ENCODE assay signal across 39 cellular contexts in the genomic region with DNA sequence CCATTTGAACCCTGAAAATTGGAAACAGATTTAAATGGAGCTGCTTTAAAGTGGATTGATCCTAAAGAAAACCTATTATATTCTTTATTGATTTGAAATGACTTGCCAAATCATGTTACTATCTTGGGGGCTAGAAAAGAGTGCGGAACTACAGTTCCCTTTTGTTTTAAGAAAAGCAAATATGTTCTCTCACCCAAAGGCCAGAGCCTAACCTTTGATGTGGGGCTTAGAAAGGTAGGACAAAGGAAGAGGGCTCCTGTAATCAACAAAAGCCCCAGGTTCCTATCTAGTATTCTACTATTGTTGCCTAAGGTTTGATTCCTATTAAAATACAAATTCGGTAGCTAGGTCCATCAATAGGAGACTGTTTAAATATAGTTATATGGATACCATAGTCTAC.
"Had no signal": no experiment of that assay in that cellular context is flagged by ENCODE, and none has a peak within 500 bp of the region (broad histone marks: within the 10 kb centered on the region; RNA-seq: fewer than 3 reads in every experiment).

No MANE protein-coding gene starts in this region.

- H3K36me3 Mint-ChIP-seq: activated CD4-positive, alpha-beta memory T cell treated with anti-CD3 and anti-CD28 coated beads for 36 hours; activated naive CD8-positive, alpha-beta T cell; activated naive CD8-positive, alpha-beta T cell treated with anti-CD3 and anti-CD28 coated beads, Interleukin-2, amount 10 ng/mL, durations not matched to agents 7 days and 5 days; brain had no signal

- H3K27ac ChIP-seq: ascending aorta, cardiac muscle cell, VCaP had no signal

- H3K4me3 Mint-ChIP-seq: activated B cell treated with CpG ODN at 0.5 μM for 24 hours; activated CD4-positive, alpha-beta memory T cell treated with anti-CD3 and anti-CD28 coated beads for 36 hours; activated CD4-positive, alpha-beta T cell treated with anti-CD3 and anti-CD28 coated beads, Interleukin-2, amount 10 ng/mL, durations not matched to agents 24 days and 14 days; activated CD8-positive, alpha-beta T cell treated with anti-CD3 and anti-CD28 coated beads for 36 hours; activated naive CD4-positive, alpha-beta T cell treated with anti-CD3 and anti-CD28 coated beads for 36 hours; activated naive CD4-positive, alpha-beta T cell treated with anti-CD3 and anti-CD28 coated beads, Interleukin-2, amount 50 U/mL, for 24 hours; activated naive CD8-positive, alpha-beta T cell; activated naive CD8-positive, alpha-beta T cell treated with anti-CD3 and anti-CD28 coated beads, Interleukin-2, amount 10 ng/mL, durations not matched to agents 7 days and 5 days; activated naive CD8-positive, alpha-beta T cell treated with anti-CD3 and anti-CD28 coated beads, Interleukin-2, amount 50 U/mL, for 24 hours; activated T-cell treated with anti-CD3 and anti-CD28 coated beads, Interleukin-2, amount 50 U/mL, for 4 hours; activated T-cell treated with anti-CD3 and anti-CD28 coated beads, Interleukin-2, amount 50 U/mL, for 72 hours; activated T-helper 1 cell treated with anti-CD3 and anti-CD28 coated beads, Interleukin-12 subunit alpha, Interleukin-12 subunit beta, Interleukin-2, Interleukin-4 antibody, amounts not matched to agents 30 ng/mL and 10 ng/mL and 1 ng/mL, durations not matched to agents 14 hours and 24 hours and 36 hours; activated T-helper 17 cell treated with anti-CD3 and anti-CD28 coated beads, Interleukin-2, amount 50 U/mL, for 72 hours; central memory CD8-positive, alpha-beta T cell; T-helper 1 cell treated with Interleukin-12 subunit alpha and Interleukin-12 subunit beta and Interleukin-4 antibody, amounts not matched to agents 30 μg/mL and 1 μg/mL, for 36 hours; T-helper 2 cell treated with Interferon-gamma antibody and Interleukin-4, amounts not matched to agents 5 μg/mL and 100 μg/mL, for 36 hours had no signal

- H3K4me3 ChIP-seq: ascending aorta, cardiac muscle cell had no signal

- FAIRE-seq: bronchial epithelial cell, TTC549 had no signal

- DNase-seq: activated B cell treated with CpG ODN at 0.5 μM for 24 hours; activated CD4-positive, alpha-beta memory T cell treated with anti-CD3 and anti-CD28 coated beads for 36 hours; activated CD4-positive, alpha-beta T cell treated with anti-CD3 and anti-CD28 coated beads for 4 hours; activated CD4-positive, alpha-beta T cell treated with anti-CD3 and anti-CD28 coated beads, Interleukin-2, amount 10 ng/mL, durations not matched to agents 24 days and 14 days; activated CD4-positive, alpha-beta T cell treated with anti-CD3 and anti-CD28 coated beads, Interleukin-2, amount 50 U/mL, for 1 hour; activated CD4-positive, alpha-beta T cell treated with anti-CD3 and anti-CD28 coated beads, Interleukin-2, amount 50 U/mL, for 4 hours; activated CD4-positive, CD25-positive, alpha-beta regulatory T cell treated with anti-CD3 and anti-CD28 coated beads, Interleukin-2, amount 50 U/mL, for 72 hours; activated CD8-positive, alpha-beta memory T cell treated with anti-CD3 and anti-CD28 coated beads, Interleukin-2, amount 50 U/mL, for 4 hours; activated CD8-positive, alpha-beta T cell treated with anti-CD3 and anti-CD28 coated beads for 36 hours; activated effector memory CD4-positive, alpha-beta T cell treated with anti-CD3 and anti-CD28 coated beads, Interleukin-2, amount 50 U/mL, for 16 hours; activated gamma-delta T cell treated with Interleukin-2 at 50 U/mL for 16 hours; activated naive CD4-positive, alpha-beta T cell; activated naive CD4-positive, alpha-beta T cell treated with anti-CD3 and anti-CD28 coated beads for 36 hours; activated naive CD8-positive, alpha-beta T cell treated with anti-CD3 and anti-CD28 coated beads, Interleukin-2, amount 10 ng/mL, durations not matched to agents 7 days and 5 days; activated naive CD8-positive, alpha-beta T cell treated with anti-CD3 and anti-CD28 coated beads, Interleukin-2, amount 50 U/mL, for 24 hours; activated T-cell treated with anti-CD3 and anti-CD28 coated beads for 4 hours; activated T-cell treated with anti-CD3 and anti-CD28 coated beads, Interleukin-2, amount 50 U/mL, for 1 hour; activated T-cell treated with anti-CD3 and anti-CD28 coated beads, Interleukin-2, amount 50 U/mL, for 4 hours; activated T-cell treated with anti-CD3 and anti-CD28 coated beads, Interleukin-2, amount 50 U/mL, for 72 hours; amygdala; anterior cingulate cortex; caudate nucleus; cerebellar nuclear complex; T-helper 1 cell; T-helper 2 cell; T-helper 9 cell had no signal

- ATAC-seq: activated CD8-positive, alpha-beta T cell treated with anti-CD3 and anti-CD28 coated beads for 36 hours; activated naive CD8-positive, alpha-beta T cell treated with anti-CD3 and anti-CD28 coated beads, Interleukin-2, amount 50 U/mL, for 24 hours; activated T-cell treated with anti-CD3 and anti-CD28 coated beads, Interleukin-2, amount 50 U/mL, for 4 hours; activated T-cell treated with anti-CD3 and anti-CD28 coated beads, Interleukin-2, amount 50 U/mL, for 72 hours; activated T-helper 17 cell treated with anti-CD3 and anti-CD28 coated beads, Interleukin-2, amount 50 U/mL, for 72 hours had no signal

- H3K36me3 ChIP-seq: ascending aorta, cardiac muscle cell had no signal

- H3K27ac Mint-ChIP-seq: activated B cell treated with CpG ODN at 0.5 μM for 24 hours; activated CD4-positive, alpha-beta memory T cell treated with anti-CD3 and anti-CD28 coated beads for 36 hours; activated CD4-positive, alpha-beta T cell treated with anti-CD3 and anti-CD28 coated beads, Interleukin-2, amount 10 ng/mL, durations not matched to agents 24 days and 14 days; activated CD8-positive, alpha-beta T cell treated with anti-CD3 and anti-CD28 coated beads for 36 hours; activated naive CD4-positive, alpha-beta T cell treated with anti-CD3 and anti-CD28 coated beads for 36 hours; activated naive CD4-positive, alpha-beta T cell treated with anti-CD3 and anti-CD28 coated beads, Interleukin-2, amount 50 U/mL, for 24 hours; activated naive CD8-positive, alpha-beta T cell; activated naive CD8-positive, alpha-beta T cell treated with anti-CD3 and anti-CD28 coated beads, Interleukin-2, amount 10 ng/mL, durations not matched to agents 7 days and 5 days; activated naive CD8-positive, alpha-beta T cell treated with anti-CD3 and anti-CD28 coated beads, Interleukin-2, amount 50 U/mL, for 24 hours; activated T-cell treated with anti-CD3 and anti-CD28 coated beads, Interleukin-2, amount 50 U/mL, for 72 hours; activated T-helper 1 cell treated with anti-CD3 and anti-CD28 coated beads, Interleukin-12 subunit alpha, Interleukin-12 subunit beta, Interleukin-2, Interleukin-4 antibody, amounts not matched to agents 30 ng/mL and 10 ng/mL and 1 ng/mL, durations not matched to agents 14 hours and 24 hours and 36 hours; activated T-helper 17 cell treated with anti-CD3 and anti-CD28 coated beads, Interleukin-2, amount 50 U/mL, for 72 hours; T-helper 1 cell treated with Interleukin-12 subunit alpha and Interleukin-12 subunit beta and Interleukin-4 antibody, amounts not matched to agents 30 μg/mL and 1 μg/mL, for 36 hours; T-helper 2 cell treated with Interferon-gamma antibody and Interleukin-4, amounts not matched to agents 5 μg/mL and 100 μg/mL, for 36 hours had no signal

- H3K27me3 ChIP-seq: ascending aorta, cardiac muscle cell had no signal

- H3K9me3 Mint-ChIP-seq: activated B cell treated with CpG ODN at 0.5 μM for 24 hours; activated CD4-positive, alpha-beta memory T cell treated with anti-CD3 and anti-CD28 coated beads for 36 hours; activated CD4-positive, alpha-beta T cell treated with anti-CD3 and anti-CD28 coated beads, Interleukin-2, amount 10 ng/mL, durations not matched to agents 24 days and 14 days; activated CD8-positive, alpha-beta T cell treated with anti-CD3 and anti-CD28 coated beads for 36 hours; activated naive CD4-positive, alpha-beta T cell treated with anti-CD3 and anti-CD28 coated beads for 36 hours; activated naive CD4-positive, alpha-beta T cell treated with anti-CD3 and anti-CD28 coated beads, Interleukin-2, amount 50 U/mL, for 24 hours; activated naive CD8-positive, alpha-beta T cell treated with anti-CD3 and anti-CD28 coated beads, Interleukin-2, amount 10 ng/mL, durations not matched to agents 7 days and 5 days; activated naive CD8-positive, alpha-beta T cell treated with anti-CD3 and anti-CD28 coated beads, Interleukin-2, amount 50 U/mL, for 24 hours; activated T-cell treated with anti-CD3 and anti-CD28 coated beads, Interleukin-2, amount 50 U/mL, for 4 hours; activated T-cell treated with anti-CD3 and anti-CD28 coated beads, Interleukin-2, amount 50 U/mL, for 72 hours; activated T-helper 1 cell treated with anti-CD3 and anti-CD28 coated beads, Interleukin-12 subunit alpha, Interleukin-12 subunit beta, Interleukin-2, Interleukin-4 antibody, amounts not matched to agents 30 ng/mL and 10 ng/mL and 1 ng/mL, durations not matched to agents 14 hours and 24 hours and 36 hours; activated T-helper 17 cell treated with anti-CD3 and anti-CD28 coated beads, Interleukin-2, amount 50 U/mL, for 72 hours; brain; central memory CD8-positive, alpha-beta T cell; T-helper 1 cell treated with Interleukin-12 subunit alpha and Interleukin-12 subunit beta and Interleukin-4 antibody, amounts not matched to agents 30 μg/mL and 1 μg/mL, for 36 hours; T-helper 2 cell treated with Interferon-gamma antibody and Interleukin-4, amounts not matched to agents 5 μg/mL and 100 μg/mL, for 36 hours had no signal

- H3K9me3 ChIP-seq: ascending aorta had no signal
